In genomic region chr2:78606895-78607294, GRCh38 we compare ENCODE assay signal across 21 cellular contexts.
"Had no signal": no experiment of that assay in that cellular context is flagged by ENCODE, and none has a peak within 500 bp of the region (broad histone marks: within the 10 kb centered on the region; RNA-seq: fewer than 3 reads in every experiment).

No MANE protein-coding gene starts in this region.

- H3K9me3 ChIP-seq: colonic mucosa, esophagus muscularis mucosa, lower lobe of right lung, stomach, thyroid gland, vagina had no signal

- H3K27me3 Mint-ChIP-seq: progenitor cell of endocrine pancreas had no signal

- H3K36me3 ChIP-seq: colonic mucosa, esophagus muscularis mucosa, lower lobe of right lung, stomach, thyroid gland, vagina had no signal

- DNase-seq: colonic mucosa; dermis blood vessel endothelial cell; effector memory CD4-positive, alpha-beta T cell; foreskin melanocyte; left ventricle myocardium superior; lower lobe of right lung; natural killer cell; stimulated activated CD4-positive, alpha-beta T cell treated with anti-CD3 and anti-CD28 coated beads, Interleukin-12 subunit alpha, Interleukin-12 subunit beta, amount 100 ng/mL, for 4 hours; stimulated activated CD4-positive, alpha-beta T cell treated with anti-CD3 and anti-CD28 coated beads, Interleukin-1b, Interleukin-23, amount 100 ng/mL, for 48 hours; stimulated activated CD4-positive, alpha-beta T cell treated with anti-CD3 and anti-CD28 coated beads, Interleukin-4, amount 100 ng/mL, for 1 hour; stimulated activated CD8-positive, alpha-beta memory T cell treated with anti-CD3 and anti-CD28 coated beads, Interleukin-4, amount 100 ng/mL, for 48 hours; stimulated activated naive CD4-positive, alpha-beta T cell; stomach; thyroid gland; trophoblast cell had no signal

- H3K4me1 Mint-ChIP-seq: natural killer cell had no signal

- H3K36me3 Mint-ChIP-seq: natural killer cell had no signal

- H3K4me1 ChIP-seq: colonic mucosa, esophagus muscularis mucosa, lower lobe of right lung, parathyroid adenoma, stomach, thyroid gland, vagina had no signal

- H3K9ac ChIP-seq: parathyroid adenoma had no signal

- ATAC-seq: left ventricle myocardium superior, lower lobe of right lung, natural killer cell, sciatic nerve had no signal

- H3K27ac Mint-ChIP-seq: natural killer cell, progenitor cell of endocrine pancreas had no signal

- H3K4me3 Mint-ChIP-seq: natural killer cell had no signal

- H3K4me3 ChIP-seq: colonic mucosa, esophagus muscularis mucosa, lower lobe of right lung, smooth muscle cell, stomach, thyroid gland, vagina had no signal

- H3K27ac ChIP-seq: colonic mucosa, esophagus muscularis mucosa, lower lobe of right lung, parathyroid adenoma, stomach, thyroid gland, vagina had no signal

- H3K27me3 ChIP-seq: colonic mucosa, esophagus muscularis mucosa, stomach, thyroid gland, vagina had no signal
